12 cellular contexts compared by ENCODE assay signal in the genomic region with DNA sequence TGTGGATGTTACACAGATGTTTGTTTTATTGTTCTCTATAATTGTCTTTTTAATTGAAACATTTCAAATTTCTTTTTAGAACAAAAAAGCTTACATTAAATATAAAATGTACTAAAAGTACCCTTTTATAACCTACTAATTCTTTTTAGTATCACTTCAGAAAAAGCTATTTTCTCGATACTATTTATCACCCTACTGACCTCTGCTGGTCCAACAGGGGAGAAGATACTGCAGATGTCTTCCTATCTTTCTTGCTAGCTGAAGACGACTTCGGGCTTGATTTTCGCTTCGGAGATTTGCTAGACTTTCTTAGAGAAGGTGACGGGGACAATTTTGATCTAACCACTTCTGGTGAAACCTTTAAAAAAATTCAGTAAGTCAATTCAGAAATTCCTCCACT. TPM values are rescaled to one million over a fixed set of nuclear protein-coding genes. Genes with fewer than 3 reads are reported as not detected.
DNase-seq lines count a peak whose midpoint lies in the region; ATAC-seq and TF ChIP-seq lines count a peak whose summit lies in the region.
"Had no signal": no experiment of that assay in that cellular context is flagged by ENCODE, and none has a peak within 500 bp of the region (broad histone marks: within the 10 kb centered on the region; RNA-seq: fewer than 3 reads in every experiment).

No MANE protein-coding gene starts in this region.

- H2AFZ ChIP-seq in SK-N-SH (ENCODE audit: low read depth) (no peak overlapping the region), hepatocyte (no peak overlapping the region)

- peaks cover 0 to 6% of the 10 kb centered on the region in 2 experiments; a peak in 1 of 4 replicates for H3K4me1 ChIP-seq in SK-N-SH (ENCODE audit: control insufficient read depth in 1 of 2, insufficient read depth in 2 of 2, low read depth in 1 of 2, low read length in 1 of 2)
- H3K4me1 ChIP-seq in hepatocyte (ENCODE audit: insufficient read depth): no peaks in the 10 kb centered on the region
- H3K4me1 ChIP-seq in colonic mucosa: no peaks in the 10 kb centered on the region

- H3K9ac ChIP-seq in SK-N-SH: no peak overlapping the region
- no peak overlapping the region for H3K9ac ChIP-seq in colonic mucosa (ENCODE audit: low read depth in 2 of 2, low read length in 2 of 2)

- DNase-seq in ACHN (peak; percentile 25), GM13977 (ENCODE audit: low spot score) (no peak), SK-N-SH (peak; percentile 12), hepatocyte (ENCODE audit: low spot score) (peak; percentile 22), colonic mucosa (no peak), NCI-H510A treated with DMSO at 0.1 percent for 48 hours (lab: John Stamatoyannopoulos, UW) (no peak)
- DNase-seq: activated naive CD4-positive, alpha-beta T cell treated with anti-CD3 and anti-CD28 coated beads, Interleukin-2, amount 50 U/mL, for 16 hours; DMS79; foreskin melanocyte had no signal

- H3K4me3 ChIP-seq in SK-N-SH (ENCODE audit: low read depth in 2 of 2, low read length in 1 of 2) (no peak overlapping the region; a peak in 1 of 4 replicates), hepatocyte (no peak overlapping the region), colonic mucosa (no peak overlapping the region)

- in situ Hi-C loops in ACHN (cut with HindIII; ENCODE audit: low pct_ligation_motif_present, low pct_unique_long_range_greater_than_20kb, low sequenced_read_pairs): no loop called here
- in situ Hi-C loops in GM13977 (cut with MboI; ENCODE audit: low pct_unique_long_range_greater_than_20kb, low sequenced_read_pairs, unreplicated experiment): no loop called here

- peaks cover 5% of the 10 kb centered on the region for H3F3A ChIP-seq in SK-N-SH (replicated peaks; ENCODE audit: insufficient read depth)

- H3K27ac ChIP-seq in SK-N-SH (ENCODE audit: low read depth in 2 of 2, low read length in 1 of 2) (no peak overlapping the region), hepatocyte (no peak overlapping the region), colonic mucosa (no peak overlapping the region)

- no peaks in the 10 kb centered on the region for H3K79me2 ChIP-seq in SK-N-SH (ENCODE audit: insufficient read depth)
- no peaks in the 10 kb centered on the region for H3K79me2 ChIP-seq in hepatocyte

- TF ChIP-seq RAD21 in SK-N-SH (IDR thresholded peaks at IDR 0.05; ENCODE audit: low read length): peak; percentile 53

- intact Hi-C loops in colonic mucosa (cut with DNase I): no loop called here

- POLR2A ChIA-PET in SK-N-SH (lab: Yijun Ruan, JAX): no interaction called here

- no peak overlapping the region for H3K4me2 ChIP-seq in SK-N-SH
- no peak overlapping the region for H3K4me2 ChIP-seq in hepatocyte

- H3K36me3 ChIP-seq in SK-N-SH (replicated peaks in 1 of 2; ENCODE audit: control insufficient read depth in 1 of 2, insufficient read depth in 2 of 2, low read length in 1 of 2) (peaks cover 59 to 72% of the 10 kb centered on the region in 2 experiments), hepatocyte (replicated peaks; ENCODE audit: insufficient read depth, low read depth) (no peaks in the 10 kb centered on the region), colonic mucosa (no peaks in the 10 kb centered on the region)

- ATAC-seq in HG02840 (IDR thresholded peaks at IDR 0.05; ENCODE audit: low FRiP score, unreplicated experiment): no peak
- ATAC-seq in HG03521 (IDR thresholded peaks at IDR 0.05; ENCODE audit: unreplicated experiment): no peak
- ATAC-seq: natural killer cell treated with Interleukin-12 subunit alpha and Interleukin-12 subunit beta and Interleukin-15 and Interleukin-18, amount 100 ng/mL, for 72 hours had no signal

- TF ChIP-seq CTCF in GM13977 (IDR thresholded peaks at IDR 0.05; ENCODE audit: extremely low read depth, insufficient read depth, missing control alignments) (peak; percentile 14), SK-N-SH (IDR thresholded peaks at IDR 0.05) (peak; percentile 59), hepatocyte (IDR thresholded peaks at IDR 0.05; ENCODE audit: poor library complexity) (peak; percentile 50), colonic mucosa (IDR thresholded peaks at IDR 0.05) (no peak)

- CTCF ChIA-PET in SK-N-SH (lab: Yijun Ruan, JAX): interaction anchor here (0.6 to 2.3 kb wide), 16 partner anchors 10 to 463 kb away, joined by 3 to 18 read pairs (median 4); partner anchors contain the start of gene ZC3H13

- H3K9me3 ChIP-seq in SK-N-SH (no peaks in the 10 kb centered on the region), hepatocyte (ENCODE audit: low read depth) (no peaks in the 10 kb centered on the region), colonic mucosa (no peaks in the 10 kb centered on the region)

- H3K9me2 ChIP-seq in SK-N-SH (no peaks in the 10 kb centered on the region), hepatocyte (replicated peaks; ENCODE audit: insufficient read depth) (no peaks in the 10 kb centered on the region)

- TF ChIP-seq EP300 in SK-N-SH (IDR thresholded peaks at IDR 0.05; ENCODE audit: borderline replicate concordance in 1 of 2, low read depth in 1 of 2, low read length in 1 of 2): no peak

- H3K27me3 ChIP-seq in SK-N-SH (ENCODE audit: insufficient read depth) (no peaks in the 10 kb centered on the region), hepatocyte (no peaks in the 10 kb centered on the region), colonic mucosa (no peaks in the 10 kb centered on the region)

- no peaks in the 10 kb centered on the region for H4K20me1 ChIP-seq in SK-N-SH (ENCODE audit: insufficient read depth)
- no peaks in the 10 kb centered on the region for H4K20me1 ChIP-seq in hepatocyte (ENCODE audit: insufficient read depth, poor library complexity, severe bottlenecking)

- WGBS in SK-N-SH (ENCODE audit: low lambda C conversion rate): 82% methylated on average over 6 of the region's 6 CpGs
- 86% methylated on average over 6 of the region's 6 CpGs for WGBS in hepatocyte (ENCODE audit: low lambda C conversion rate, missing lambda C conversion rate)

TF ChIP-seq in SK-N-SH, 30 proteins besides CTCF, POLR2A, EP300 and RAD21:
- TF ChIP-seq MAX (IDR thresholded peaks at IDR 0.05; ENCODE audit: low read depth): no peak
- TF ChIP-seq RXRA (IDR thresholded peaks at IDR 0.05; ENCODE audit: borderline replicate concordance, low read depth): no peak
TF ChIP-seq in SK-N-SH: peak in this region for 0.

RNA-seq across cellular contexts. Expression of gene ZC3H13, which starts 42.4 kb away (rescaled TPM):
- polyA plus RNA-seq in SK-N-SH (2012; rRNA removed) (3.9 and 4.4 TPM in 2 replicates), hepatocyte (45.2 and 59.2 TPM in 2 replicates)
- polyA plus RNA-seq in SK-N-SH (2012; cell fraction: cytosol; rRNA removed): 5.9 and 8.2 TPM in 2 replicates
- 6.0 and 8.7 TPM in 2 replicates for polyA plus RNA-seq in SK-N-SH (2012; cell fraction: nucleus; rRNA removed)
- total RNA-seq in hepatocyte (15.2 and 16.0 TPM in 2 replicates), colonic mucosa (10 to 100 TPM; 23.2 to 37.5 TPM)

Comparison
In these comparisons a context has a peak if more than half of its experiments do, and no peak if none do; other contexts are left out.
1. DNase-seq: peak in ACHN (single experiment), SK-N-SH (single experiment) and hepatocyte (single experiment); none in GM13977 (single experiment), colonic mucosa (single experiment) and NCI-H510A treated with DMSO at 0.1 percent for 48 hours (single experiment).